ENCODE assay signal across 16 cellular contexts in genomic region chr20:29301624-29302259, GRCh38.
DNase-seq lines count a peak whose midpoint lies in the region; ATAC-seq and TF ChIP-seq lines count a peak whose summit lies in the region.
"Had no signal": no experiment of that assay in that cellular context is flagged by ENCODE, and none has a peak within 500 bp of the region (broad histone marks: within the 10 kb centered on the region; RNA-seq: fewer than 3 reads in every experiment).

No MANE protein-coding gene starts in this region.

- H2AFZ ChIP-seq in osteoblast (ENCODE audit: low read length): no peak overlapping the region

- intact Hi-C loops in upper lobe of right lung (cut with DNase I): no loop called here

- H3K4me1 ChIP-seq in osteoblast (ENCODE audit: insufficient read depth, low read length): no peaks in the 10 kb centered on the region
- no peaks in the 10 kb centered on the region for H3K4me1 ChIP-seq in upper lobe of right lung
- H3K4me1 ChIP-seq: A549 had no signal

- H3K27me3 ChIP-seq in H7 (ENCODE audit: control insufficient read depth, insufficient read depth, low read length) (no peaks in the 10 kb centered on the region), osteoblast (ENCODE audit: insufficient read depth, low read length) (no peaks in the 10 kb centered on the region), upper lobe of right lung (no peaks in the 10 kb centered on the region)

- H3K9me3 ChIP-seq in osteoblast (ENCODE audit: low read depth, low read length) (no peaks in the 10 kb centered on the region), upper lobe of right lung (no peaks in the 10 kb centered on the region)

- peaks cover 47% of the 10 kb centered on the region for H3K9me3 Mint-ChIP-seq in chondrocyte (ENCODE audit: low read depth)

- no peaks in the 10 kb centered on the region for H4K20me1 ChIP-seq in osteoblast (ENCODE audit: insufficient read depth, low read length)

- H3K79me2 ChIP-seq in osteoblast (ENCODE audit: insufficient read depth, low read length): no peaks in the 10 kb centered on the region

- no peak overlapping the region for H3K27ac ChIP-seq in osteoblast (ENCODE audit: low read depth, low read length)
- H3K27ac ChIP-seq in upper lobe of right lung: no peak overlapping the region
- H3K27ac ChIP-seq: A549 had no signal

- no peaks in the 10 kb centered on the region for H3K4me1 Mint-ChIP-seq in chondrocyte (ENCODE audit: low read depth)
- H3K4me1 Mint-ChIP-seq: CD14-positive monocyte had no signal

- H3K36me3 Mint-ChIP-seq in chondrocyte (ENCODE audit: low read depth): peaks cover 1% of the 10 kb centered on the region
- H3K36me3 Mint-ChIP-seq: CD14-positive monocyte; CD8-positive, alpha-beta T cell had no signal

- TF ChIP-seq CTCF in chondrocyte (IDR thresholded peaks at IDR 0.05): no peak
- no peak for TF ChIP-seq CTCF in osteoblast (IDR thresholded peaks at IDR 0.05; ENCODE audit: extremely low read depth, low read depth, low read length)
- no peak for TF ChIP-seq CTCF in upper lobe of right lung (IDR thresholded peaks at IDR 0.05)

- H3K36me3 ChIP-seq in H7 (replicated peaks; ENCODE audit: control insufficient read depth, insufficient read depth, low read length): no peaks in the 10 kb centered on the region
- no peaks in the 10 kb centered on the region for H3K36me3 ChIP-seq in osteoblast (ENCODE audit: insufficient read depth, low read length)
- H3K36me3 ChIP-seq in upper lobe of right lung: no peaks in the 10 kb centered on the region

- H3K4me3 ChIP-seq in H7 (ENCODE audit: insufficient read depth, low read depth, low read length): no peak overlapping the region
- no peak overlapping the region for H3K4me3 ChIP-seq in osteoblast (ENCODE audit: insufficient read depth, low read length)
- H3K4me3 ChIP-seq in upper lobe of right lung: no peak overlapping the region
- H3K4me3 ChIP-seq: A549 had no signal

- H3K4me2 ChIP-seq in osteoblast (ENCODE audit: insufficient read depth, low read length): no peak overlapping the region
- H3K4me2 ChIP-seq: A549 had no signal

- peak; percentile 30 for DNase-seq in H7
- DNase-seq in chondrocyte (ENCODE audit: low spot score): peak; percentile 79
- peak; percentile 66 for DNase-seq in osteoblast (ENCODE audit: insufficient read length, low spot score, missing footprints)
- DNase-seq in upper lobe of right lung: peak; percentile 62
- DNase-seq in medulla oblongata (ENCODE audit: extremely low spot score): no peak
- DNase-seq in SIG-M5 (lab: John Stamatoyannopoulos, UW): no peak
- DNase-seq: COR-L47, DMS153, DND-41, GDM1 had no signal

- ATAC-seq in upper lobe of right lung (peak; percentile 4), GM18907 (IDR thresholded peaks at IDR 0.05; ENCODE audit: unreplicated experiment) (no peak)
- ATAC-seq: A549; CD8-positive, alpha-beta T cell; HCT116; HepG2 had no signal

- no peak overlapping the region for H3K27ac Mint-ChIP-seq in chondrocyte (ENCODE audit: unreplicated experiment)
- H3K27ac Mint-ChIP-seq: CD14-positive monocyte; CD8-positive, alpha-beta T cell had no signal

- H3K27me3 Mint-ChIP-seq in chondrocyte (ENCODE audit: low read depth): no peaks in the 10 kb centered on the region

- no peak overlapping the region for H3K4me3 Mint-ChIP-seq in chondrocyte (ENCODE audit: unreplicated experiment)
- H3K4me3 Mint-ChIP-seq: CD14-positive monocyte; CD8-positive, alpha-beta T cell had no signal

Comparison
In these comparisons a context has a peak if more than half of its experiments do, and no peak if none do; other contexts are left out.
1. DNase-seq: peak in H7 (single experiment), chondrocyte (single experiment), osteoblast (single experiment) and upper lobe of right lung (single experiment); none in medulla oblongata (single experiment) and SIG-M5 (single experiment).